In the genomic region with DNA sequence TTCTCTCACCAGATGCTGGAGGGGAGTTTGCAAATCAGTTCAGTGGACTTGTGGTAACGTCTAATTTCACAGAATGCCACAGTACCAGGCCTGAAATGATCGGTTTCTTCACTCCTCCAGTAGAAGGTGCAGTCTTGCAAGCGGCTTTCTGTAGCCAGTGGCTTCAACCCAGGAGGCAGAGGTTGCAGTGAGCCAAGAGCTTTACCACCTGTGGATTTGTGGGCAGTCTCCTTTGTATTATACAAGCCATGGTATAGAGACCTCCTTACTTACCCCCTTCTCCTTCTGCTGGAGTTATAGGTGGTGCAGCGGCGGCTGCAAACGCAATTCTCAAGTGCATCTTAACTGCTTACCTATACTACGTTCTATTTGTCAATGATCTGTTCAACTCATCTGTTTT, we compare ENCODE assay signal across 1 cellular context.
TF ChIP-seq lines count a peak whose summit lies in the region.

No MANE protein-coding gene starts in this region.

TF ChIP-seq in GM23338, 12 proteins besides CTCF, POLR2A, EP300 and RAD21 (continued from another document):
- TF ChIP-seq, protein P1, sequence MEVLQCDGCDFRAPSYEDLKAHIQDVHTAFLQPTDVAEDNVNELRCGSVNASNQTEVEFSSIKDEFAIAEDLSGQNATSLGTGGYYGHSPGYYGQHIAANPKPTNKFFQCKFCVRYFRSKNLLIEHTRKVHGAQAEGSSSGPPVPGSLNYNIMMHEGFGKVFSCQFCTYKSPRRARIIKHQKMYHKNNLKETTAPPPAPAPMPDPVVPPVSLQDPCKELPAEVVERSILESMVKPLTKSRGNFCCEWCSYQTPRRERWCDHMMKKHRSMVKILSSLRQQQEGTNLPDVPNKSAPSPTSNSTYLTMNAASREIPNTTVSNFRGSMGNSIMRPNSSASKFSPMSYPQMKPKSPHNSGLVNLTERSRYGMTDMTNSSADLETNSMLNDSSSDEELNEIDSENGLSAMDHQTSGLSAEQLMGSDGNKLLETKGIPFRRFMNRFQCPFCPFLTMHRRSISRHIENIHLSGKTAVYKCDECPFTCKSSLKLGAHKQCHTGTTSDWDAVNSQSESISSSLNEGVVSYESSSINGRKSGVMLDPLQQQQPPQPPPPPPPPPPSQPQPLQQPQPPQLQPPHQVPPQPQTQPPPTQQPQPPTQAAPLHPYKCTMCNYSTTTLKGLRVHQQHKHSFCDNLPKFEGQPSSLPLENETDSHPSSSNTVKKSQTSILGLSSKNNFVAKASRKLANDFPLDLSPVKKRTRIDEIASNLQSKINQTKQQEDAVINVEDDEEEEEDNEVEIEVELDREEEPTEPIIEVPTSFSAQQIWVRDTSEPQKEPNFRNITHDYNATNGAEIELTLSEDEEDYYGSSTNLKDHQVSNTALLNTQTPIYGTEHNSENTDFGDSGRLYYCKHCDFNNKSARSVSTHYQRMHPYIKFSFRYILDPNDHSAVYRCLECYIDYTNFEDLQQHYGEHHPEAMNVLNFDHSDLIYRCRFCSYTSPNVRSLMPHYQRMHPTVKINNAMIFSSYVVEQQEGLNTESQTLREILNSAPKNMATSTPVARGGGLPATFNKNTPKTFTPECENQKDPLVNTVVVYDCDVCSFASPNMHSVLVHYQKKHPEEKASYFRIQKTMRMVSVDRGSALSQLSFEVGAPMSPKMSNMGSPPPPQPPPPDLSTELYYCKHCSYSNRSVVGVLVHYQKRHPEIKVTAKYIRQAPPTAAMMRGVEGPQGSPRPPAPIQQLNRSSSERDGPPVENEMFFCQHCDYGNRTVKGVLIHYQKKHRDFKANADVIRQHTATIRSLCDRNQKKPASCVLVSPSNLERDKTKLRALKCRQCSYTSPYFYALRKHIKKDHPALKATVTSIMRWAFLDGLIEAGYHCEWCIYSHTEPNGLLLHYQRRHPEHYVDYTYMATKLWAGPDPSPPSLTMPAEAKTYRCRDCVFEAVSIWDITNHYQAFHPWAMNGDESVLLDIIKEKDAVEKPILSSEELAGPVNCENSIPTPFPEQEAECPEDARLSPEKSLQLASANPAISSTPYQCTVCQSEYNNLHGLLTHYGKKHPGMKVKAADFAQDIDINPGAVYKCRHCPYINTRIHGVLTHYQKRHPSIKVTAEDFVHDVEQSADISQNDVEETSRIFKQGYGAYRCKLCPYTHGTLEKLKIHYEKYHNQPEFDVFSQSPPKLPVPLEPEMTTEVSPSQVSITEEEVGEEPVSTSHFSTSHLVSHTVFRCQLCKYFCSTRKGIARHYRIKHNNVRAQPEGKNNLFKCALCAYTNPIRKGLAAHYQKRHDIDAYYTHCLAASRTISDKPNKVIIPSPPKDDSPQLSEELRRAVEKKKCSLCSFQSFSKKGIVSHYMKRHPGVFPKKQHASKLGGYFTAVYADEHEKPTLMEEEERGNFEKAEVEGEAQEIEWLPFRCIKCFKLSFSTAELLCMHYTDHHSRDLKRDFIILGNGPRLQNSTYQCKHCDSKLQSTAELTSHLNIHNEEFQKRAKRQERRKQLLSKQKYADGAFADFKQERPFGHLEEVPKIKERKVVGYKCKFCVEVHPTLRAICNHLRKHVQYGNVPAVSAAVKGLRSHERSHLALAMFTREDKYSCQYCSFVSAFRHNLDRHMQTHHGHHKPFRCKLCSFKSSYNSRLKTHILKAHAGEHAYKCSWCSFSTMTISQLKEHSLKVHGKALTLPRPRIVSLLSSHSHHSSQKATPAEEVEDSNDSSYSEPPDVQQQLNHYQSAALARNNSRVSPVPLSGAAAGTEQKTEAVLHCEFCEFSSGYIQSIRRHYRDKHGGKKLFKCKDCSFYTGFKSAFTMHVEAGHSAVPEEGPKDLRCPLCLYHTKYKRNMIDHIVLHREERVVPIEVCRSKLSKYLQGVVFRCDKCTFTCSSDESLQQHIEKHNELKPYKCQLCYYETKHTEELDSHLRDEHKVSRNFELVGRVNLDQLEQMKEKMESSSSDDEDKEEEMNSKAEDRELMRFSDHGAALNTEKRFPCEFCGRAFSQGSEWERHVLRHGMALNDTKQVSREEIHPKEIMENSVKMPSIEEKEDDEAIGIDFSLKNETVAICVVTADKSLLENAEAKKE (CRISPR knock-in tag; IDR thresholded peaks at IDR 0.05): no peak
- TF ChIP-seq NANOG (IDR thresholded peaks at IDR 0.05; ENCODE audit: borderline replicate concordance): no peak
